In the genomic region with DNA sequence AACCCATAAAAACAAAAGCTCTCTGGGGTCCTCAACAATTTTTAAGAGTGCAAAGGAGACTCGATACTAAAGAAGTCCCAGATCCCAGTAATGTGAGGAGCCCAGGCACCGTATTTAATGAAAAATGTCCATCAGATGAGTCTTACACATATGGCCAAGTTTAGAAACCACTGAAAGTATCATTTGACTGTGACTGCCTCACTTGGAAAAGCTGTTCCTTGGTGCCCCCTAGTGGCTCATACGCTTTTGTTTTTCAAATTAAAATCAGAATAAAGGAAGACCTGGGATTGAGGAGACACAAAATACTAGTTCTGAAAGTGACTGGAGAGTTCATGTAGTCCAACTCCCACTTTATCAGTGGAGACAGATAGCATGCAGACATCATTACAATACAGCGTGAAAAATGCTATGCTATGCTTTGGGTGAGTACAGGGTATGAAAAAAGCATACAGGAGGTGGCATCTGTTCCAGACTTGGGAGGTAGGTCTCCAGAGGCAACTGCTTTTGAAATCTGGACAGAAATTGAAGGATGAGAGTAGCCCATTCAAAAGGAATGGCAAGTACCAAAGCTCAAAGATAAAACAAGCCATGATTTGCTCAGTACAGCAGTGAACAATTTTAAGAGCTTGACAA, we compare ENCODE assay signal across 8 cellular contexts. TPM values are rescaled to one million over a fixed set of nuclear protein-coding genes. Genes with fewer than 3 reads are reported as not detected.
A peak's percentile ranks its signal among the peaks of the same experiment; 100 is the strongest.
DNase-seq lines count a peak whose midpoint lies in the region; ATAC-seq, FAIRE-seq and TF ChIP-seq lines count a peak whose summit lies in the region.

No MANE protein-coding gene starts in this region.

- intact Hi-C loops in mucosa of descending colon (cut with DNase I, micrococcal nuclease) = no loop called here

- no peak overlapping the region for H3K4me3 Mint-ChIP-seq in stimulated activated effector memory CD8-positive, alpha-beta T cell treated with anti-CD3 and anti-CD28 coated beads, Interleukin-12 subunit alpha, Interleukin-12 subunit beta, amount 100 ng/mL, for 72 hours

- peak overlapping the region; percentile 13 for H3K27ac Mint-ChIP-seq in stimulated activated effector memory CD8-positive, alpha-beta T cell treated with anti-CD3 and anti-CD28 coated beads, Interleukin-12 subunit alpha, Interleukin-12 subunit beta, amount 100 ng/mL, for 72 hours

- no peaks in the 10 kb centered on the region for H3K36me3 ChIP-seq in mucosa of descending colon (ENCODE audit: low read depth)

- FAIRE-seq in D721Med (lab: Jason Lieb, UNC) = peak; percentile 58

- no peaks in the 10 kb centered on the region for H3K9me3 Mint-ChIP-seq in stimulated activated effector memory CD8-positive, alpha-beta T cell treated with anti-CD3 and anti-CD28 coated beads, Interleukin-12 subunit alpha, Interleukin-12 subunit beta, amount 100 ng/mL, for 72 hours

- peaks cover 6% of the 10 kb centered on the region for H3K4me1 Mint-ChIP-seq in stimulated activated effector memory CD8-positive, alpha-beta T cell treated with anti-CD3 and anti-CD28 coated beads, Interleukin-12 subunit alpha, Interleukin-12 subunit beta, amount 100 ng/mL, for 72 hours

- TF ChIP-seq CTCF in D721Med (IDR thresholded peaks at IDR 0.05; ENCODE audit: insufficient read depth, missing control alignments) = peak; percentile 76
- peak; percentile 45 for TF ChIP-seq CTCF in mucosa of descending colon (IDR thresholded peaks at IDR 0.05)

- H3K9me3 ChIP-seq in mucosa of descending colon = no peaks in the 10 kb centered on the region

- no peak overlapping the region for H3K4me3 ChIP-seq in mucosa of descending colon

- peaks cover 49% of the 10 kb centered on the region for H3K36me3 Mint-ChIP-seq in stimulated activated effector memory CD8-positive, alpha-beta T cell treated with anti-CD3 and anti-CD28 coated beads, Interleukin-12 subunit alpha, Interleukin-12 subunit beta, amount 100 ng/mL, for 72 hours

- DNase-seq in D721Med (ENCODE audit: insufficient read length, low spot score) (no peak), NCI-H526 treated with DMSO at 0.1 percent for 48 hours (lab: John Stamatoyannopoulos, UW) (peak; percentile 55), mucosa of descending colon (peak in 1 of 3 donors; percentile 92)
- peak; percentile 12 to 46 for DNase-seq in activated CD4-positive, alpha-beta T cell treated with anti-CD3 and anti-CD28 coated beads, Interleukin-2, amount 50 U/mL, for 24 hours (ENCODE audit: low read depth in 1 of 2, low spot score in 1 of 2)
- DNase-seq in effector CD8-positive, alpha-beta T cell (lab: John Stamatoyannopoulos, UW) = peak; percentile 7
- peak; percentile 43 to 78 for DNase-seq in stimulated activated effector memory CD8-positive, alpha-beta T cell treated with anti-CD3 and anti-CD28 coated beads, Interleukin-12 subunit alpha, Interleukin-12 subunit beta, amount 100 ng/mL, for 72 hours (ENCODE audit: low spot score in 2 of 2)

- peak; percentile 70 for ATAC-seq in GM19467 (IDR thresholded peaks at IDR 0.05; ENCODE audit: unreplicated experiment)
- peak; percentile 80 for ATAC-seq in HG03571 (IDR thresholded peaks at IDR 0.05; ENCODE audit: unreplicated experiment)
- ATAC-seq in mucosa of descending colon = peak; percentile 65
- peak; percentile 92 for ATAC-seq in stimulated activated effector memory CD8-positive, alpha-beta T cell treated with anti-CD3 and anti-CD28 coated beads, Interleukin-12 subunit alpha, Interleukin-12 subunit beta, amount 100 ng/mL, for 72 hours

- no peaks in the 10 kb centered on the region for H3K4me1 ChIP-seq in mucosa of descending colon (ENCODE audit: low read depth)

RNA-seq across cellular contexts. Expression of a gene that starts 33.8 kb away (rescaled TPM):
- 10 to 100 TPM; 27.4 to 36.0 (median 33.5) TPM for total RNA-seq in mucosa of descending colon

RNA-seq across cellular contexts. Expression of a gene that starts 33.9 kb away (rescaled TPM):
- total RNA-seq in mucosa of descending colon = 10 to 100 TPM; 12.5 to 13.3 (median 13.0) TPM
